8 cellular contexts compared by ENCODE assay signal in genomic region chr4:143335979-143336827, GRCh38. TPM values are rescaled to one million over a fixed set of nuclear protein-coding genes. Genes with fewer than 3 reads are reported as not detected.
A peak's percentile ranks its signal among the peaks of the same experiment; 100 is the strongest.
DNase-seq lines count a peak whose midpoint lies in the region; ATAC-seq and TF ChIP-seq lines count a peak whose summit lies in the region.

No MANE protein-coding gene starts in this region.

- DNase-seq in CD8-positive, alpha-beta memory T cell, result peak in 1 of 5 donors; percentile 19
- DNase-seq in NCI-H510A treated with DMSO at 0.1 percent for 48 hours (lab: John Stamatoyannopoulos, UW), result peak; percentile 50
- peak; percentile 4 for DNase-seq in activated T-helper 1 cell treated with anti-CD3 and anti-CD28 coated beads, Interleukin-12 subunit alpha, Interleukin-12 subunit beta, Interleukin-2, Interleukin-4 antibody, amounts not matched to agents 30 ng/mL and 10 ng/mL and 1 ng/mL, durations not matched to agents 14 hours and 24 hours and 36 hours (ENCODE audit: low spot score)
- peak; percentile 86 for DNase-seq in fibroblast of the conjunctiva (ENCODE audit: low read depth)
- DNase-seq in natural killer cell, result peak; percentile 44
- peak; percentile 96 for DNase-seq in upper lobe of right lung

- no peak overlapping the region for H3K27ac Mint-ChIP-seq in CD8-positive, alpha-beta memory T cell
- no peak overlapping the region for H3K27ac Mint-ChIP-seq in activated T-helper 1 cell treated with anti-CD3 and anti-CD28 coated beads, Interleukin-12 subunit alpha, Interleukin-12 subunit beta, Interleukin-2, Interleukin-4 antibody, amounts not matched to agents 30 ng/mL and 10 ng/mL and 1 ng/mL, durations not matched to agents 14 hours and 24 hours and 36 hours
- peak overlapping the region in 1 of 2 donors; percentile 76 for H3K27ac Mint-ChIP-seq in natural killer cell

- H3K4me1 ChIP-seq in CD8-positive, alpha-beta memory T cell (ENCODE audit: insufficient read depth, low read length), result no peaks in the 10 kb centered on the region
- peaks cover 6% of the 10 kb centered on the region for H3K4me1 ChIP-seq in upper lobe of right lung

- H3K27ac ChIP-seq in CD8-positive, alpha-beta memory T cell (ENCODE audit: low read depth, low read length), result no peak overlapping the region
- peak overlapping the region; percentile 92 for H3K27ac ChIP-seq in upper lobe of right lung

- POLR2A ChIA-PET in CD8-positive, alpha-beta memory T cell (lab: Charles Lee), result no interaction called here

- H3K9me3 Mint-ChIP-seq in CD8-positive, alpha-beta memory T cell, result no peaks in the 10 kb centered on the region
- no peaks in the 10 kb centered on the region for H3K9me3 Mint-ChIP-seq in activated T-helper 1 cell treated with anti-CD3 and anti-CD28 coated beads, Interleukin-12 subunit alpha, Interleukin-12 subunit beta, Interleukin-2, Interleukin-4 antibody, amounts not matched to agents 30 ng/mL and 10 ng/mL and 1 ng/mL, durations not matched to agents 14 hours and 24 hours and 36 hours
- H3K9me3 Mint-ChIP-seq in natural killer cell, result no peaks in the 10 kb centered on the region

- peaks cover 4 to 15% (median 12%) of the 10 kb centered on the region in 3 donors for H3K4me1 Mint-ChIP-seq in CD8-positive, alpha-beta memory T cell
- peaks cover 6% of the 10 kb centered on the region for H3K4me1 Mint-ChIP-seq in activated T-helper 1 cell treated with anti-CD3 and anti-CD28 coated beads, Interleukin-12 subunit alpha, Interleukin-12 subunit beta, Interleukin-2, Interleukin-4 antibody, amounts not matched to agents 30 ng/mL and 10 ng/mL and 1 ng/mL, durations not matched to agents 14 hours and 24 hours and 36 hours (ENCODE audit: low read depth)
- H3K4me1 Mint-ChIP-seq in natural killer cell, result peaks cover 11 to 22% of the 10 kb centered on the region in 2 donors

- H3K4me3 Mint-ChIP-seq in CD8-positive, alpha-beta memory T cell, result peak overlapping the region; percentile 61 to 92 (median 86)
- peak overlapping the region; percentile 89 for H3K4me3 Mint-ChIP-seq in activated T-helper 1 cell treated with anti-CD3 and anti-CD28 coated beads, Interleukin-12 subunit alpha, Interleukin-12 subunit beta, Interleukin-2, Interleukin-4 antibody, amounts not matched to agents 30 ng/mL and 10 ng/mL and 1 ng/mL, durations not matched to agents 14 hours and 24 hours and 36 hours
- H3K4me3 Mint-ChIP-seq in natural killer cell, result peak overlapping the region; percentile 98

- H3K36me3 ChIP-seq in CD8-positive, alpha-beta memory T cell (ENCODE audit: insufficient read depth, low read length), result no peaks in the 10 kb centered on the region
- H3K36me3 ChIP-seq in upper lobe of right lung, result no peaks in the 10 kb centered on the region

- no peak for TF ChIP-seq CTCF in natural killer cell (IDR thresholded peaks at IDR 0.05)
- no peak for TF ChIP-seq CTCF in upper lobe of right lung (IDR thresholded peaks at IDR 0.05)

- H3K27me3 Mint-ChIP-seq in CD8-positive, alpha-beta memory T cell, result peaks cover 46 to 52% of the 10 kb centered on the region in 2 donors
- H3K27me3 Mint-ChIP-seq in activated T-helper 1 cell treated with anti-CD3 and anti-CD28 coated beads, Interleukin-12 subunit alpha, Interleukin-12 subunit beta, Interleukin-2, Interleukin-4 antibody, amounts not matched to agents 30 ng/mL and 10 ng/mL and 1 ng/mL, durations not matched to agents 14 hours and 24 hours and 36 hours (ENCODE audit: insufficient read depth), result peaks cover 56% of the 10 kb centered on the region
- peaks cover 7 to 9% of the 10 kb centered on the region in 2 donors for H3K27me3 Mint-ChIP-seq in natural killer cell (ENCODE audit: low read depth in 2 of 2)

- intact Hi-C loops in activated T-helper 1 cell treated with anti-CD3 and anti-CD28 coated beads, Interleukin-12 subunit alpha, Interleukin-12 subunit beta, Interleukin-2, Interleukin-4 antibody, amounts not matched to agents 30 ng/mL and 10 ng/mL and 1 ng/mL, durations not matched to agents 14 hours and 24 hours and 36 hours (cut with micrococcal nuclease), result loop anchor here (1.0 to 2.0 kb wide), 3 partner anchors 23 to 177 kb away; partner anchors contain the start of genes SMARCA5 and USP38
- intact Hi-C loops in natural killer cell (cut with micrococcal nuclease), result no loop called here
- intact Hi-C loops in upper lobe of right lung (cut with DNase I), result no loop called here

- no peak overlapping the region for H3K4me3 ChIP-seq in CD8-positive, alpha-beta memory T cell (ENCODE audit: low read length)
- peak overlapping the region; percentile 92 for H3K4me3 ChIP-seq in upper lobe of right lung

- CTCF ChIA-PET in CD8-positive, alpha-beta memory T cell (lab: Charles Lee), result no interaction called here

- H3K36me3 Mint-ChIP-seq in CD8-positive, alpha-beta memory T cell, result peaks cover 0 to 5% (median 0%) of the 10 kb centered on the region in 3 donors
- no peaks in the 10 kb centered on the region for H3K36me3 Mint-ChIP-seq in activated T-helper 1 cell treated with anti-CD3 and anti-CD28 coated beads, Interleukin-12 subunit alpha, Interleukin-12 subunit beta, Interleukin-2, Interleukin-4 antibody, amounts not matched to agents 30 ng/mL and 10 ng/mL and 1 ng/mL, durations not matched to agents 14 hours and 24 hours and 36 hours (ENCODE audit: low read depth)
- no peaks in the 10 kb centered on the region for H3K36me3 Mint-ChIP-seq in natural killer cell

- ATAC-seq in GM19023 (IDR thresholded peaks at IDR 0.05; ENCODE audit: unreplicated experiment) (peak; percentile 52), HG03108 (IDR thresholded peaks at IDR 0.05; ENCODE audit: unreplicated experiment) (peak; percentile 49), natural killer cell (peak; percentile 46 to 67 (median 55)), upper lobe of right lung (peak; percentile 90)

- H3K9me3 ChIP-seq in CD8-positive, alpha-beta memory T cell (ENCODE audit: low read length), result no peaks in the 10 kb centered on the region
- no peaks in the 10 kb centered on the region for H3K9me3 ChIP-seq in upper lobe of right lung

- peaks cover 8% of the 10 kb centered on the region for H3K27me3 ChIP-seq in CD8-positive, alpha-beta memory T cell (ENCODE audit: insufficient read depth, low read length, poor library complexity, severe bottlenecking)
- no peaks in the 10 kb centered on the region for H3K27me3 ChIP-seq in upper lobe of right lung

RNA-seq across cellular contexts. Expression of gene GAB1, which starts 0.5 kb away (rescaled TPM):
- total RNA-seq in CD8-positive, alpha-beta memory T cell, result under 1 TPM; 0.15 to 0.95 TPM
- 0.02 TPM for polyA plus RNA-seq in CD8-positive, alpha-beta memory T cell
- 0.66 and 1.4 TPM in 2 replicates for total RNA-seq in activated T-helper 1 cell treated with anti-CD3 and anti-CD28 coated beads, Interleukin-12 subunit alpha, Interleukin-12 subunit beta, Interleukin-2, Interleukin-4 antibody, amounts not matched to agents 30 ng/mL and 10 ng/mL and 1 ng/mL, durations not matched to agents 14 hours and 24 hours and 36 hours
- total RNA-seq in natural killer cell (10 to 100 TPM; 11.5 to 25.4 (median 11.9) TPM), upper lobe of right lung (64.8 TPM)
